Comparison of ENCODE assay signal across 8 cellular contexts in the genomic region with DNA sequence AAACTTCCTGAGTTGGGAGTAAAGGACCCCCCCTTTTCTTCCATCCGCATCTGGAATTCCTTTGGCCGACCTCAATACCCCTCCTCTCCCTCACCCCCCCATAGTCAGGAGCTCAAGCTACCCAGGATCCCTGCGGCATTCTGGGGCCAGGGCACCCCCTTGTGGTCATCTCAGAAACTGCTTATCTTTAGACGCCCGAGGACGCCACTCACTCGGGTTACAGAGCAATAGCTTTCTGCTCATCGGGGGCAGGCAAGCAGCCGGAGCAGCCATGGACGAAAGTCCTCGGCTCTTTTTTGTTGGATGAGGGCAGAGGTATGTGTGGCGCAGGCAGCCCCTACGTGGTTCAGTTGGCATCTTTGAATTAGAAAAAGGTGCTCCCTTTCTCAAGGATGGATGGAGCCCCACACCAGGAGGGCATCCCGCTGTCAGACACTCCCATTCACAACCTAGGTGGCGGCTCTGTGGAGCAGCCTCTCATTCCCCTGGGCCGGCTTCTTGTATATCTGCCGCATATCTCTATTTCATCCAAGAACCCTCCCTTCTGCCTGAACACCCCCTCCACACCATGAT. TPM values are rescaled to one million over a fixed set of nuclear protein-coding genes. Genes with fewer than 3 reads are reported as not detected.
DNase-seq lines count a peak whose midpoint lies in the region; ATAC-seq and TF ChIP-seq lines count a peak whose summit lies in the region.

No MANE protein-coding gene starts in this region.

- no TSS peak for BruUV-seq in PC-3 (replicated peaks; lab: Mats Ljungman, UMichigan)

- H3K9me3 ChIP-seq in PC-3 (ENCODE audit: low read length), result no peaks in the 10 kb centered on the region
- H3K9me3 ChIP-seq in tibial artery, result no peaks in the 10 kb centered on the region

- DNase-seq in COLO829 (ENCODE audit: low spot score) (peak; percentile 78), PC-3 (peak; percentile 91), fibroblast of the aortic adventitia (ENCODE audit: low read depth) (peak; percentile 79), nephron progenitor cell (peak; percentile 83), tibial artery (peak; percentile 66 to 87)

- H3K4me3 ChIP-seq in PC-3 (ENCODE audit: low read length) (peak overlapping the region; percentile 1; the same call in 1 of the 2 replicates), fibroblast of the aortic adventitia (ENCODE audit: low read depth, low read length) (peak overlapping the region; percentile 40), tibial artery (peak overlapping the region; percentile 70 to 80)

- peaks cover 12% of the 10 kb centered on the region for H3K4me1 Mint-ChIP-seq in activated T-helper 17 cell treated with anti-CD3 and anti-CD28 coated beads, Interleukin-2, amount 50 U/mL, for 72 hours
- peaks cover 59% of the 10 kb centered on the region for H3K4me1 Mint-ChIP-seq in nephron progenitor cell

- H4K20me1 ChIP-seq in PC-3 (ENCODE audit: low read length), result 0 out of 2 replicates have a peak, but pooled peaks cover 5% of the 10 kb centered on the region

- peaks cover 25% of the 10 kb centered on the region for H3K27me3 Mint-ChIP-seq in activated T-helper 17 cell treated with anti-CD3 and anti-CD28 coated beads, Interleukin-2, amount 50 U/mL, for 72 hours
- peaks cover 44% of the 10 kb centered on the region for H3K27me3 Mint-ChIP-seq in nephron progenitor cell (ENCODE audit: low read depth, poor library complexity)

- CTCF ChIA-PET in PC-3 (lab: Charles Lee), result interaction anchor here (0.6 to 1.6 kb wide), 23 partner anchors 9 to 1091 kb away, joined by 3 to 29 read pairs (median 4); partner anchors contain the start of genes CBL, DPAGT1 and USP2

- H3K4me2 ChIP-seq in PC-3 (ENCODE audit: low read length), result peak overlapping the region; percentile 96

- H3K27ac ChIP-seq in PC-3 (ENCODE audit: low read length) (no peak overlapping the region), tibial artery (peak overlapping the region; percentile 92 to 93)

- H3K27me3 ChIP-seq in PC-3 (ENCODE audit: low read length) (no peaks in the 10 kb centered on the region), tibial artery (no peaks in the 10 kb centered on the region)

- no peaks in the 10 kb centered on the region for H3K9me2 ChIP-seq in PC-3 (replicated peaks; ENCODE audit: low read length)

- H3K36me3 ChIP-seq in PC-3 (ENCODE audit: low read depth, low read length), result no peaks in the 10 kb centered on the region
- H3K36me3 ChIP-seq in tibial artery, result peaks cover 0 to 13% (median 0%) of the 10 kb centered on the region in 3 donors

- intact Hi-C loops in PC-3 (cut with micrococcal nuclease), result loop anchor here (1.0 kb wide), 1 partner anchor 36 kb away; no protein-coding TSS in a partner anchor
- intact Hi-C loops in tibial artery (cut with DNase I; ENCODE audit: low total_unique reads), result no loop called here

- H3K27ac Mint-ChIP-seq in activated T-helper 17 cell treated with anti-CD3 and anti-CD28 coated beads, Interleukin-2, amount 50 U/mL, for 72 hours, result no peak overlapping the region
- H3K27ac Mint-ChIP-seq in nephron progenitor cell, result peak overlapping the region; percentile 24

- POLR2A ChIA-PET in PC-3 (lab: Charles Lee; ENCODE audit: unreplicated experiment), result interaction anchor here (0.6 to 1.0 kb wide), 5 partner anchors 14 to 240 kb away, joined by 3 to 18 read pairs (median 4); partner anchors contain the start of gene USP2

- peaks cover 30% of the 10 kb centered on the region for H3K79me2 ChIP-seq in PC-3 (ENCODE audit: low read length)

- no peaks in the 10 kb centered on the region for H3F3A ChIP-seq in PC-3 (ENCODE audit: low read length, unreplicated experiment)

- peaks cover 42% of the 10 kb centered on the region for H3K4me1 ChIP-seq in PC-3 (ENCODE audit: insufficient read depth, low read length)
- peaks cover 0 to 71% (median 50%) of the 10 kb centered on the region in 4 donors for H3K4me1 ChIP-seq in tibial artery

- no peak overlapping the region for H2AFZ ChIP-seq in PC-3 (ENCODE audit: low read length)

- ATAC-seq in HG02981 (IDR thresholded peaks at IDR 0.05; ENCODE audit: unreplicated experiment) (peak; percentile 28), PC-3 (peak; percentile 44), HG02884 (IDR thresholded peaks at IDR 0.05; ENCODE audit: unreplicated experiment) (no peak)
- peak; percentile 29 for ATAC-seq in activated T-helper 17 cell treated with anti-CD3 and anti-CD28 coated beads, Interleukin-2, amount 50 U/mL, for 72 hours (replicated peaks)

- TF ChIP-seq CTCF in PC-3 (conservative IDR thresholded peaks at IDR 0.05; ENCODE audit: low read depth, low read length) (peak; percentile 95), fibroblast of the aortic adventitia (IDR thresholded peaks at IDR 0.05; ENCODE audit: insufficient read depth, low read length) (peak; percentile 86), nephron progenitor cell (IDR thresholded peaks at IDR 0.05) (peak; percentile 64), tibial artery (IDR thresholded peaks at IDR 0.05) (peak; percentile 84 to 91)

- peak overlapping the region; percentile 41 for H3K4me3 Mint-ChIP-seq in activated T-helper 17 cell treated with anti-CD3 and anti-CD28 coated beads, Interleukin-2, amount 50 U/mL, for 72 hours
- peak overlapping the region; percentile 77 for H3K4me3 Mint-ChIP-seq in nephron progenitor cell

- H3K9me3 Mint-ChIP-seq in activated T-helper 17 cell treated with anti-CD3 and anti-CD28 coated beads, Interleukin-2, amount 50 U/mL, for 72 hours, result no peaks in the 10 kb centered on the region
- H3K9me3 Mint-ChIP-seq in nephron progenitor cell, result no peaks in the 10 kb centered on the region

- H3K36me3 Mint-ChIP-seq in activated T-helper 17 cell treated with anti-CD3 and anti-CD28 coated beads, Interleukin-2, amount 50 U/mL, for 72 hours (ENCODE audit: low read depth), result peaks cover 6% of the 10 kb centered on the region
- H3K36me3 Mint-ChIP-seq in nephron progenitor cell (ENCODE audit: low read depth), result peaks cover 12% of the 10 kb centered on the region

- H3K9ac ChIP-seq in PC-3 (ENCODE audit: low read length), result no peak overlapping the region

RNA-seq across cellular contexts. Expression of gene C1QTNF5, which starts 2.3 kb away (rescaled TPM):
- total RNA-seq in PC-3 (2014; rRNA removed) (2.0 and 2.6 TPM in 2 replicates), fibroblast of the aortic adventitia (ENCODE audit: low replicate concordance) (5.3 and 90.8 TPM in 2 replicates)
- not detected for total RNA-seq in activated T-helper 17 cell treated with anti-CD3 and anti-CD28 coated beads, Interleukin-2, amount 50 U/mL, for 72 hours

RNA-seq across cellular contexts. Expression of gene RNF26, which starts 4.1 kb away (rescaled TPM):
- total RNA-seq in PC-3 (2014; rRNA removed), result 22.9 and 34.5 TPM in 2 replicates
- 10 to 100 TPM; 23.7 to 32.6 TPM for total RNA-seq in activated T-helper 17 cell treated with anti-CD3 and anti-CD28 coated beads, Interleukin-2, amount 50 U/mL, for 72 hours
- total RNA-seq in fibroblast of the aortic adventitia (ENCODE audit: low replicate concordance), result 4.7 and 7.1 TPM in 2 replicates

RNA-seq across cellular contexts. Expression of gene MFRP, which starts 8.1 kb away (rescaled TPM):
- not detected in 2 replicates for total RNA-seq in PC-3 (2014; rRNA removed)
- not detected for total RNA-seq in activated T-helper 17 cell treated with anti-CD3 and anti-CD28 coated beads, Interleukin-2, amount 50 U/mL, for 72 hours
- total RNA-seq in fibroblast of the aortic adventitia (ENCODE audit: low replicate concordance), result 0.08 TPM in 1 of 2 replicates, not detected in the other

RNA-seq across cellular contexts. Expression of gene MCAM, which starts 21.5 kb away (rescaled TPM):
- total RNA-seq in PC-3 (2014; rRNA removed) (124 and 162 TPM in 2 replicates), fibroblast of the aortic adventitia (ENCODE audit: low replicate concordance) (2.2 and 52.1 TPM in 2 replicates)
- total RNA-seq in activated T-helper 17 cell treated with anti-CD3 and anti-CD28 coated beads, Interleukin-2, amount 50 U/mL, for 72 hours, result 10 to 100 TPM in 1 of 2 donors, 1 to 10 TPM in 1; 8.2 to 31.1 TPM

RNA-seq across cellular contexts. Expression of gene USP2, which starts 43.1 kb away (rescaled TPM):
- 0.92 and 1.8 TPM in 2 replicates for total RNA-seq in PC-3 (2014; rRNA removed)
- total RNA-seq in activated T-helper 17 cell treated with anti-CD3 and anti-CD28 coated beads, Interleukin-2, amount 50 U/mL, for 72 hours, result 1 to 10 TPM in 1 of 2 donors, under 1 TPM in 1; 0.52 to 1.3 TPM
- total RNA-seq in fibroblast of the aortic adventitia (ENCODE audit: low replicate concordance), result 0.36 TPM in 1 of 2 replicates, not detected in the other

Comparison
In these comparisons a context has a peak if more than half of its experiments do, and no peak if none do; other contexts are left out.
1. H3K4me3 ChIP-seq: peak in every context shown above with its lines; median percentile 75 in tibial artery; 40 in fibroblast of the aortic adventitia; 1 in PC-3.